In the genomic region with DNA sequence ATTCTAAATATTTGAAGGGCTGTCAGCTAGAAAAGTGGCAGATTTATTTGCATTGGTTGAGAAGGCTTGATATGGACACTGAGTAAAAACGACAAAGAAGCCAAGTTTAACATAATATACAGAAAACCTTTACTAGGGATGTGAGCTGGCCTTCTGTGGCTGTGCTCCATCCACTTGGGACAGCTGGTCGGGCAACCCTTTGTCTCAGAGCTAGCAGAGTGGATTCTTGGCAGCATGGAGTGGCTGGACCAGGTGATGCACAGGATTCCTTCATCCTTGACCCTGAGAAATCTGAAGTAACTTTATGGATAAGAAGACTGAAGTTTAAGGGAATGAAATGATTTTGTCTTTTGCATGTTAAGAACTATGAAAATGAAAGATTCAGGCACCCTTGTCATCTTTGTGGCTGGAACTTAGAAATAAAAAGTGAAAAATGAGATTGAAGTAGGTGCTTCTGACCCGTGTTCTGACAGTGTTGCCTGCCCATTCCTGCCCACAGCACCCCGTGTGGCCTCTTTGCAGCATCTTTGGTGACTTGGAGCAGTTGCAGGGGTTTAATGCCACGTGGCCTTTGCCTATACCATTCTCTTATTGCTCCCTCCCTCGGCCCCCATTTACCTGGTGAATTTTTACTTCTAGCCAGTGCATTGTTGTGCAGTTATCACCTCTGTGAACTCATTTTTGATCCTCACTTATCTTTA, we compare ENCODE assay signal across 19 cellular contexts. TPM values are rescaled to one million over a fixed set of nuclear protein-coding genes. Genes with fewer than 3 reads are reported as not detected.
DNase-seq lines count a peak whose midpoint lies in the region; ATAC-seq, FAIRE-seq and TF ChIP-seq lines count a peak whose summit lies in the region.
"Had no signal": no experiment of that assay in that cellular context is flagged by ENCODE, and none has a peak within 500 bp of the region (broad histone marks: within the 10 kb centered on the region; RNA-seq: fewer than 3 reads in every experiment).

No MANE protein-coding gene starts in this region.

- H3K4me2 ChIP-seq in BLaER1, result peak overlapping the region; percentile 93

- WGBS in suprapubic skin, result 79% methylated on average over 6 of the region's 6 CpGs

- peak overlapping the region; percentile 19 for H3K27ac Mint-ChIP-seq in glutamatergic neuron (ENCODE audit: unreplicated experiment)
- H3K27ac Mint-ChIP-seq: dendritic cell treated with granulocyte-macrophage colony-stimulating factor and Interleukin-4, amounts not matched to agents 40 ng/mL and 50 ng/mL, for 4 days; natural killer cell treated with Interleukin-12 subunit alpha and Interleukin-12 subunit beta and Interleukin-15 and Interleukin-18, amount 100 ng/mL, for 72 hours had no signal

- intact Hi-C loops in Right ventricle myocardium superior (cut with DNase I), result no loop called here

- H3K4me1 Mint-ChIP-seq in glutamatergic neuron (ENCODE audit: low read depth, unreplicated experiment), result peaks cover 65% of the 10 kb centered on the region

- H3K9ac ChIP-seq in BLaER1, result 0 out of 2 replicates have a peak overlapping the region, but pooled peaks have one; percentile 7

- ATAC-seq in HG03457 (IDR thresholded peaks at IDR 0.05; ENCODE audit: unreplicated experiment) (no peak), Right ventricle myocardium superior (ENCODE audit: poor library complexity) (no peak)

- peak overlapping the region; percentile 50 for H3K4me3 Mint-ChIP-seq in glutamatergic neuron (ENCODE audit: unreplicated experiment)
- H3K4me3 Mint-ChIP-seq: dendritic cell treated with granulocyte-macrophage colony-stimulating factor and Interleukin-4, amounts not matched to agents 40 ng/mL and 50 ng/mL, for 4 days; IgD-negative memory B cell; natural killer cell treated with Interleukin-12 subunit alpha and Interleukin-12 subunit beta and Interleukin-15 and Interleukin-18, amount 100 ng/mL, for 72 hours had no signal

- H3K9me3 ChIP-seq in BLaER1, result peaks cover 35% of the 10 kb centered on the region
- H3K9me3 ChIP-seq in suprapubic skin, result no peaks in the 10 kb centered on the region
- H3K9me3 ChIP-seq: lower lobe of right lung, tibial nerve had no signal

- H3K4me3 ChIP-seq in BLaER1, result 0 out of 2 replicates have a peak overlapping the region, but pooled peaks have one; percentile 12
- no peak overlapping the region for H3K4me3 ChIP-seq in suprapubic skin
- H3K4me3 ChIP-seq: lower lobe of right lung, tibial nerve had no signal

- H3K27me3 ChIP-seq in BLaER1, result no peaks in the 10 kb centered on the region
- no peaks in the 10 kb centered on the region for H3K27me3 ChIP-seq in suprapubic skin
- H3K27me3 ChIP-seq: tibial nerve had no signal

- DNase-seq in DMS79 treated with DMSO at 0.1 percent for 48 hours (lab: John Stamatoyannopoulos, UW) (peak; percentile 61), NAMALWA (ENCODE audit: low spot score) (peak; percentile 34), glutamatergic neuron (no peak), D721Med (ENCODE audit: insufficient read length, low spot score) (no peak), suprapubic skin (ENCODE audit: low spot score in 2 of 2) (no peak), Right ventricle myocardium superior (no peak)
- DNase-seq: activated CD8-positive, alpha-beta memory T cell treated with anti-CD3 and anti-CD28 coated beads for 24 hours; lower lobe of right lung; NCI-H1092; NCI-H345; OCI-M1 had no signal

- no peak for TF ChIP-seq POLR2A in suprapubic skin (IDR thresholded peaks at IDR 0.05)

- no peak for TF ChIP-seq EP300 in suprapubic skin (IDR thresholded peaks at IDR 0.05)

- peaks cover 72% of the 10 kb centered on the region for H3K4me1 ChIP-seq in BLaER1
- peaks cover 4% of the 10 kb centered on the region for H3K4me1 ChIP-seq in suprapubic skin

- peaks cover 4% of the 10 kb centered on the region for H3K9me3 Mint-ChIP-seq in glutamatergic neuron (ENCODE audit: unreplicated experiment)
- H3K9me3 Mint-ChIP-seq: natural killer cell treated with Interleukin-12 subunit alpha and Interleukin-12 subunit beta and Interleukin-15 and Interleukin-18, amount 100 ng/mL, for 72 hours had no signal

- TF ChIP-seq CTCF in glutamatergic neuron (IDR thresholded peaks at IDR 0.05; ENCODE audit: partially characterized antibody, unreplicated experiment) (no peak), D721Med (IDR thresholded peaks at IDR 0.05; ENCODE audit: insufficient read depth, missing control alignments) (no peak), suprapubic skin (IDR thresholded peaks at IDR 0.05) (no peak)

- H3K27ac ChIP-seq in BLaER1, result peak overlapping the region; percentile 79; the same call in 1 of the 2 replicates
- no peak overlapping the region for H3K27ac ChIP-seq in suprapubic skin
- H3K27ac ChIP-seq: C4-2B, lower lobe of right lung, tibial nerve had no signal

- FAIRE-seq in D721Med (lab: Jason Lieb, UNC), result no peak
- FAIRE-seq: TTC549 had no signal

- peaks cover 55% of the 10 kb centered on the region for H4K20me1 ChIP-seq in BLaER1

- no peaks in the 10 kb centered on the region for H3K36me3 Mint-ChIP-seq in glutamatergic neuron (ENCODE audit: unreplicated experiment)
- H3K36me3 Mint-ChIP-seq: IgD-negative memory B cell; natural killer cell treated with Interleukin-12 subunit alpha and Interleukin-12 subunit beta and Interleukin-15 and Interleukin-18, amount 100 ng/mL, for 72 hours had no signal

- peaks cover 2% of the 10 kb centered on the region for H3K27me3 Mint-ChIP-seq in glutamatergic neuron (ENCODE audit: unreplicated experiment)
- H3K27me3 Mint-ChIP-seq: dendritic cell treated with granulocyte-macrophage colony-stimulating factor and Interleukin-4, amounts not matched to agents 40 ng/mL and 50 ng/mL, for 4 days; natural killer cell treated with Interleukin-12 subunit alpha and Interleukin-12 subunit beta and Interleukin-15 and Interleukin-18, amount 100 ng/mL, for 72 hours had no signal

- peaks cover 4% of the 10 kb centered on the region; the same call in 1 of the 2 replicates for H3K36me3 ChIP-seq in BLaER1
- H3K36me3 ChIP-seq in suprapubic skin, result no peaks in the 10 kb centered on the region
- H3K36me3 ChIP-seq: lower lobe of right lung, tibial nerve had no signal

RNA-seq across cellular contexts. Expression of gene PELI2, which starts 32.6 kb away (rescaled TPM):
- total RNA-seq in glutamatergic neuron (ENCODE audit: unreplicated experiment) (158 TPM), suprapubic skin (10 to 100 TPM in 3 of 4 donors, 1 to 10 TPM in 1; 6.9 to 19.4 (median 12.6) TPM), Right ventricle myocardium superior (4.2 TPM)

Comparison
In these comparisons a context has a peak if more than half of its experiments do, and no peak if none do; other contexts are left out.
1. DNase-seq: peak in DMS79 treated with DMSO at 0.1 percent for 48 hours (single experiment) and NAMALWA (single experiment); none in glutamatergic neuron (single experiment), D721Med (single experiment), suprapubic skin (0 of 2) and Right ventricle myocardium superior (single experiment).